15 cellular contexts compared by ENCODE assay signal in the genomic region with DNA sequence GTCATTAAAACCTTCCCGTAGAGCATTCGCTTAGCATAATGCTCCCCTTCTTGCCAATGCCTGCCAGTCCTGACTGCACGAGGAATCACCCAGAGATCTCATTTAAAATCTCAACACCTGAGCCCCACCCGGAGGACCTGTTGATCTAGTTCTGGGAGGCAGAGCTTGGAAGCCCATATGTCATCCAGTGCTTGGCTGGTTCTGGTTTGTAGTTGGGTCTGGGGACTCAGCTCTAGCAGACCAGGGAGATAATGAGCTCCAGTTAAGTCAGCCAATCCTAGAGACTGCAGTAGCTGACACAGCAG.
A peak's percentile ranks its signal among the peaks of the same experiment; 100 is the strongest.
DNase-seq lines count a peak whose midpoint lies in the region; ATAC-seq and TF ChIP-seq lines count a peak whose summit lies in the region.
"Had no signal": no experiment of that assay in that cellular context is flagged by ENCODE, and none has a peak within 500 bp of the region (broad histone marks: within the 10 kb centered on the region; RNA-seq: fewer than 3 reads in every experiment).

No MANE protein-coding gene starts in this region.

- TF ChIP-seq POLR2A in suprapubic skin (IDR thresholded peaks at IDR 0.05), result no peak

- H3K27ac Mint-ChIP-seq in HFFc6 (peak overlapping the region; percentile 53), nephron progenitor cell (peak overlapping the region; percentile 94)
- H3K27ac Mint-ChIP-seq: CD4-positive, alpha-beta memory T cell; GM23338; H9 had no signal

- CTCF ChIA-PET in HEK293 (lab: Yijun Ruan, JAX), result interaction anchor here (0.7 kb wide), 1 partner anchor 1152 kb away, joined by 4 read pairs; no protein-coding TSS in a partner anchor

- H3K4me3 ChIP-seq in HEK293 (ENCODE audit: low read depth, low read length) (no peak overlapping the region), suprapubic skin (no peak overlapping the region)
- H3K4me3 ChIP-seq: GM23338 had no signal

- no peak for TF ChIP-seq EP300 in suprapubic skin (IDR thresholded peaks at IDR 0.05)

- POLR2A ChIA-PET in HEK293 (lab: Yijun Ruan, JAX), result no interaction called here

- H3K4me1 Mint-ChIP-seq in HFFc6 (ENCODE audit: low read depth) (peaks cover 43% of the 10 kb centered on the region), nephron progenitor cell (peaks cover 52% of the 10 kb centered on the region)
- H3K4me1 Mint-ChIP-seq: CD4-positive, alpha-beta memory T cell; GM23338 had no signal

- TF ChIP-seq CTCF in HEK293 (tag by site-specific recombination; IDR thresholded peaks at IDR 0.05) (no peak), HFFc6 (IDR thresholded peaks at IDR 0.05) (no peak), nephron progenitor cell (IDR thresholded peaks at IDR 0.05) (no peak), suprapubic skin (IDR thresholded peaks at IDR 0.05) (no peak)

- H3K27ac ChIP-seq in HEK293 (ENCODE audit: extremely low read depth, low read depth, low read length) (no peak overlapping the region), suprapubic skin (peak overlapping the region; percentile 82)

- H3K36me3 Mint-ChIP-seq in HFFc6 (ENCODE audit: low read depth) (peaks cover 27% of the 10 kb centered on the region), nephron progenitor cell (ENCODE audit: low read depth) (peaks cover 17% of the 10 kb centered on the region)
- H3K36me3 Mint-ChIP-seq: CD4-positive, alpha-beta memory T cell had no signal

- H3K9me3 Mint-ChIP-seq in HFFc6 (peaks cover 28% of the 10 kb centered on the region), nephron progenitor cell (peaks cover 29% of the 10 kb centered on the region)

- ATAC-seq in HG03196 (IDR thresholded peaks at IDR 0.05; ENCODE audit: unreplicated experiment), result no peak
- no peak for ATAC-seq in HG03521 (IDR thresholded peaks at IDR 0.05; ENCODE audit: unreplicated experiment)
- ATAC-seq: GM23338, HCT116 had no signal

- H3K36me3 ChIP-seq in HEK293 (ENCODE audit: control insufficient read depth in 2 of 2, insufficient read depth in 1 of 2, low read length in 2 of 2) (no peaks in the 10 kb centered on the region), suprapubic skin (no peaks in the 10 kb centered on the region)

- H3K9me3 ChIP-seq in HEK293 (ENCODE audit: control insufficient read depth, insufficient read depth, low read depth, low read length) (no peaks in the 10 kb centered on the region), suprapubic skin (no peaks in the 10 kb centered on the region)

- no peaks in the 10 kb centered on the region; the same call in none of the 2 replicates for H3K27me3 Mint-ChIP-seq in HFFc6 (ENCODE audit: insufficient read depth)
- H3K27me3 Mint-ChIP-seq in nephron progenitor cell (ENCODE audit: low read depth, poor library complexity), result peaks cover 6% of the 10 kb centered on the region
- H3K27me3 Mint-ChIP-seq: CD4-positive, alpha-beta memory T cell had no signal

- DNase-seq in HFFc6 (no peak), nephron progenitor cell (no peak), suprapubic skin (ENCODE audit: low spot score in 2 of 2) (peak in 1 of 2 donors; percentile 60)
- DNase-seq: C1 segment of cervical spinal cord; Calu3; CD4-positive, alpha-beta memory T cell; COR-L47; DMS79 treated with DMSO at 0.1 percent for 48 hours; GF-D8; H9 had no signal

- WGBS in suprapubic skin, result 60% methylated on average over 4 of the region's 4 CpGs

- H3K4me3 Mint-ChIP-seq in HFFc6 (no peak overlapping the region), nephron progenitor cell (no peak overlapping the region)
- H3K4me3 Mint-ChIP-seq: CD4-positive, alpha-beta memory T cell; GM23338; H9 had no signal

- no peaks in the 10 kb centered on the region for H3K27me3 ChIP-seq in suprapubic skin

- H3K4me1 ChIP-seq in HEK293 (ENCODE audit: control insufficient read depth, insufficient read depth, low read length) (no peaks in the 10 kb centered on the region), suprapubic skin (peaks cover 12% of the 10 kb centered on the region)

TF ChIP-seq in HEK293, 187 proteins besides CTCF, POLR2A, EP300 and RAD21:
- TF ChIP-seq SCRT1 (tag by site-specific recombination; IDR thresholded peaks at IDR 0.05; ENCODE audit: borderline replicate concordance), result peak; percentile 32; the same call in 1 of the 2 replicates
- TF ChIP-seq ZNF16 (tag by site-specific recombination; IDR thresholded peaks at IDR 0.05; ENCODE audit: low read depth), result no peak
- no peak for TF ChIP-seq ZNF132 (tag by site-specific recombination; IDR thresholded peaks at IDR 0.05; ENCODE audit: borderline replicate concordance)
- no peak for TF ChIP-seq ZNF239 (tag by site-specific recombination; IDR thresholded peaks at IDR 0.05)
- TF ChIP-seq ZXDB (tag by site-specific recombination; IDR thresholded peaks at IDR 0.05), result no peak
- 0 out of 2 replicates have a peak, but pooled peaks have one; percentile 36 for TF ChIP-seq SCRT2 (tag by site-specific recombination; IDR thresholded peaks at IDR 0.05)
